ENCODE assay signal across 10 cellular contexts in the genomic region with DNA sequence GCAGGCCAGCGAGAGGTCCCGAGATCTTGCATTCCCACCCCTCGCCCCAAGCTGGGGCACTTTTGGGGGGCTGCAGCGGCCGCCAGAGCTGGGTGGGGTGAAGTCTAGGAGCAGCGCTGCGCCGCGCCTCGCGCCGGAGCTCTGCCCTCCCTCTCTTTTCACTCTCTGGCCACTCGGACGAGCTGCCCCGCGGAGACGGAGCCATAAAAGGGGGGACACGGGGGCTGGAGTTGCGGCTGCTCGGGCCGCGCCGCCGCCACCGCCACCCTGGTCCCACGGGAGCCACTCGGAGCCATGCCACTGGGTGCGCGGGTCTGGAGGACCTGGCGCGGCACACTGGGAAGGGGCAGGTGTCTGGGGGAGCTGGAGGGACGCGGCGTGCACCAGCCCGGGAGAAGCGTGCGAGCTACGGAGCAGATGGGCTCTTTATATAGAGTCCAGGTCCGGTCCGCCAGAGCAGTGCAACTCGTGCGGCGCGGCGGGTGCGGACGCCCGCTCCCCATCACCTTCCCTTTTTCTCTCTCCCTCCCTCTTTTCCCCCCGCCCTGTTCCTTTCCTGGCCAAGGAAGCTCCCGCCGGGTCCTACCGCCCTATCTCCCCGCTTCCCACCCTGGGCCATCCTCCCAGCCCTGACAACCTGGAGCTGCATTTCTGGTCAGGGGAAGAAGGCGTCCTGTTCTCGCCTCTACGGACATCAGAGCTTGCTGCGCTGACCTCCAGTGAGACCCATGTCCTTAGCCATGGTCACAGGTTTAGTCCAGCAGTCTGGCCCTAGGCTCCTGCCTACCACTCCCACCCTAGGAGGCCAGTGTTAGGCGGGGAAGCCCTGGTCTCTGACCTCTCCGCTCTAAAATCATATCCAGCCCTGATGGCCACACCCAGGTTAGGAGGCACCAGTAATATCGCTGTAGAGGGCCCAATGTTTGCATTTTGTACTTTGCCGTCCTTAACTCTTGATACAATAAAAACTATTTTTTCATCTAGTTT. TPM values are rescaled to one million over a fixed set of nuclear protein-coding genes. Genes with fewer than 3 reads are reported as not detected.
DNase-seq lines count a peak whose midpoint lies in the region; ATAC-seq and TF ChIP-seq lines count a peak whose summit lies in the region.
"Had no signal": no experiment of that assay in that cellular context is flagged by ENCODE, and none has a peak within 500 bp of the region (broad histone marks: within the 10 kb centered on the region; RNA-seq: fewer than 3 reads in every experiment).

No MANE protein-coding gene starts in this region.

- H3K4me3 Mint-ChIP-seq in GM23338, result peak overlapping the region; percentile 91

- H3K9me3 ChIP-seq in ascending aorta, result no peaks in the 10 kb centered on the region
- H3K9me3 ChIP-seq in iPS-18a (ENCODE audit: control insufficient read depth, low read depth, low read length), result no peaks in the 10 kb centered on the region
- H3K9me3 ChIP-seq: adrenal gland had no signal

- DNase-seq in GM23338 (ENCODE audit: low spot score) (peak; percentile 93), ascending aorta (ENCODE audit: low spot score in 2 of 2) (peak in 1 of 2 donors; percentile 65), skeletal muscle cell (ENCODE audit: low read depth) (no peak), NCI-H524 treated with DMSO at 0.1 percent for 48 hours (lab: John Stamatoyannopoulos, UW) (no peak), NCI-H2196 (lab: John Stamatoyannopoulos, UW; ENCODE audit: unreplicated experiment) (no peak), mucosa of gallbladder (ENCODE audit: low spot score) (no peak)
- no peak for DNase-seq in activated CD4-positive, alpha-beta T cell treated with anti-CD3 and anti-CD28 coated beads, Interleukin-2, amount 50 U/mL, for 1 hour

- no peaks in the 10 kb centered on the region for H4K20me1 ChIP-seq in GM23338 (replicated peaks; ENCODE audit: insufficient read depth)

- peaks cover 17% of the 10 kb centered on the region for H3K4me1 Mint-ChIP-seq in GM23338

- H3K27me3 ChIP-seq in GM23338 (ENCODE audit: insufficient read depth), result peaks cover 81% of the 10 kb centered on the region
- H3K27me3 ChIP-seq in ascending aorta, result no peaks in the 10 kb centered on the region
- H3K27me3 ChIP-seq in iPS-18a (ENCODE audit: control insufficient read depth, insufficient read depth, low read length), result peaks cover 80% of the 10 kb centered on the region

- no peaks in the 10 kb centered on the region for H3K9me2 ChIP-seq in GM23338 (ENCODE audit: insufficient read depth)

- H3K27ac Mint-ChIP-seq in GM23338, result no peak overlapping the region

- peak; percentile 62 for ATAC-seq in GM23338

- peak overlapping the region; percentile 88 for H3K4me3 ChIP-seq in GM23338
- H3K4me3 ChIP-seq in ascending aorta, result peak overlapping the region; percentile 58 to 90
- peak overlapping the region; percentile 83 for H3K4me3 ChIP-seq in iPS-18a (ENCODE audit: low read length)
- peak overlapping the region; percentile 64 for H3K4me3 ChIP-seq in skeletal muscle cell (ENCODE audit: low read depth, low read length)

- no peak overlapping the region for H3K27ac ChIP-seq in GM23338 (ENCODE audit: low read depth)
- peak overlapping the region; percentile 79 to 92 for H3K27ac ChIP-seq in ascending aorta
- H3K27ac ChIP-seq in iPS-18a (ENCODE audit: low read length), result no peak overlapping the region
- H3K27ac ChIP-seq: adrenal gland had no signal

- H3F3A ChIP-seq in GM23338 (replicated peaks; ENCODE audit: low read depth), result no peaks in the 10 kb centered on the region

- H3K79me2 ChIP-seq in GM23338 (replicated peaks; ENCODE audit: insufficient read depth), result no peaks in the 10 kb centered on the region

- H3K4me2 ChIP-seq in GM23338, result peak overlapping the region; percentile 97

- intact Hi-C loops in ascending aorta (cut with DNase I), result loop anchor here (5.0 to 10.0 kb wide), 4 partner anchors 449 to 1532 kb away; no protein-coding TSS in a partner anchor

- H3K36me3 ChIP-seq in GM23338 (ENCODE audit: insufficient read depth) (no peaks in the 10 kb centered on the region), ascending aorta (no peaks in the 10 kb centered on the region), iPS-18a (ENCODE audit: control insufficient read depth, low read depth, low read length) (no peaks in the 10 kb centered on the region)
- H3K36me3 ChIP-seq: adrenal gland had no signal

- peak overlapping the region; percentile 100 for H2AFZ ChIP-seq in GM23338

- H3K27me3 Mint-ChIP-seq in GM23338 (ENCODE audit: insufficient read depth, low read depth, poor library complexity), result peaks cover 61% of the 10 kb centered on the region

- TF ChIP-seq CTCF in GM23338 (conservative IDR thresholded peaks at IDR 0.05; ENCODE audit: low read depth in 2 of 2), result no peak
- TF ChIP-seq CTCF in ascending aorta (IDR thresholded peaks at IDR 0.05), result no peak

- peak overlapping the region; percentile 30 for H3K9ac ChIP-seq in iPS-18a (ENCODE audit: low read length)

- no peaks in the 10 kb centered on the region for H3K9me3 Mint-ChIP-seq in GM23338

- no peaks in the 10 kb centered on the region; the same call in 2 of the 3 replicates for H3K36me3 Mint-ChIP-seq in GM23338 (ENCODE audit: low read depth)

- peaks cover 18% of the 10 kb centered on the region for H3K4me1 ChIP-seq in GM23338 (ENCODE audit: insufficient read depth)
- peaks cover 0 to 10% of the 10 kb centered on the region in 2 donors for H3K4me1 ChIP-seq in ascending aorta
- peaks cover 8% of the 10 kb centered on the region for H3K4me1 ChIP-seq in iPS-18a (ENCODE audit: control insufficient read depth, low read depth, low read length)

TF ChIP-seq in GM23338, 12 proteins besides CTCF, POLR2A, EP300 and RAD21:
- TF ChIP-seq CREB1 (CRISPR knock-in tag; IDR thresholded peaks at IDR 0.05; ENCODE audit: low read depth), result peak; percentile 39; the same call in 1 of the 2 replicates
- TF ChIP-seq EZH2 (IDR thresholded peaks at IDR 0.05; ENCODE audit: low read depth, unreplicated experiment), result peak; percentile 31
- TF ChIP-seq EZH2phosphoT487 (IDR thresholded peaks at IDR 0.05; ENCODE audit: unreplicated experiment), result no peak

RNA-seq across cellular contexts. Expression of a gene that starts 0.9 kb away (rescaled TPM):
- 0.21 and 0.58 TPM in 2 replicates for total RNA-seq in GM23338 (2014; rRNA removed; shearing (Covaris generic))
- polyA plus RNA-seq in GM23338 (2016; fragmentation: Nextera tagmentation; extraction: Ambion mirVana), result 0.10 and 0.19 TPM in 2 replicates
- 12.0 TPM for total RNA-seq in ascending aorta
- total RNA-seq in mucosa of gallbladder, result 0.58 TPM
- total RNA-seq: SK-MEL-5 had no signal

Comparison
In these comparisons a context has a peak if more than half of its experiments do, and no peak if none do; other contexts are left out.
1. H3K27ac ChIP-seq: peak in ascending aorta (2 of 2); none in GM23338 (single experiment) and iPS-18a (single experiment).
2. Peak in every context shown above with its lines, with median percentiles within 50 percentile points of each other: H3K4me3 ChIP-seq.